In the genomic region with DNA sequence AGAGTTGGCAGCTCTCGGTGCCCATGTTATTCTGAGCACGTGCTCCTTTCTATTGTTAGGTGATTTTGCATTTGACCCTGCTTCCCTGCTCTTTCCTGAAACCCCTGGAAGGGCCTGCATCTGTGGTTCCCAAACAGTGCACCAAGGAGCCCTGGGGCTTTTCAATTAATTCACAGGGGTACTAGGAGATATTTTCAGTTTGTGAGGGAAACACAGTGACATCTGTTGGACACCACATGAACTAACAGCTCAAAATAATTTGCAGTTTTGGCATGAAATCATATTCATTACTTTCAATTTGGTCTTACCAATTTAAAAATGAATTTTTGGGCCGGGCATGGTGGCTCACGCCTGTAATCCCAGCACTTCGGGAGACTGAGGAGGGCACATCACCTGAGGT, we compare ENCODE assay signal across 8 cellular contexts.
DNase-seq lines count a peak whose midpoint lies in the region; ATAC-seq and TF ChIP-seq lines count a peak whose summit lies in the region.

No MANE protein-coding gene starts in this region.

- no peak overlapping the region for H4K8ac ChIP-seq in mesendoderm (ENCODE audit: low read depth, low read length)

- no peak overlapping the region for H2BK5ac ChIP-seq in mesendoderm (ENCODE audit: low read length)

- no peak overlapping the region for H3K9ac ChIP-seq in mesendoderm (ENCODE audit: low read length)

- no peak overlapping the region for H3K4ac ChIP-seq in mesendoderm (ENCODE audit: low read depth, low read length)

- H3K4me3 ChIP-seq in brain microvascular endothelial cell (ENCODE audit: low read depth, low read length) (no peak overlapping the region), mesendoderm (ENCODE audit: low read length) (no peak overlapping the region)

- peak; percentile 0 for DNase-seq in DMS114 treated with DMSO at 0.1 percent for 48 hours (lab: John Stamatoyannopoulos, UW; ENCODE audit: unreplicated experiment)
- peak; percentile 35 for DNase-seq in LHCN-M2 (ENCODE audit: low read depth)
- DNase-seq in brain microvascular endothelial cell, result no peak
- DNase-seq in mesendoderm, result peak; percentile 38
- no peak for DNase-seq in NCI-H446 treated with DMSO at 0.1 percent for 48 hours (lab: John Stamatoyannopoulos, UW)
- no peak for DNase-seq in caudate nucleus (lab: John Stamatoyannopoulos, UW)
- DNase-seq in CD14-positive monocyte (ENCODE audit: low spot score), result no peak

- H2BK120ac ChIP-seq in mesendoderm (ENCODE audit: low read depth, low read length), result no peak overlapping the region

- no peak overlapping the region for H3K4me3 Mint-ChIP-seq in CD14-positive monocyte

- no CpG with 5 or more reads among the region's 5 CpGs for WGBS in mesendoderm (ENCODE audit: extremely low coverage, insufficient coverage, low lambda C conversion rate)

- H3K36me3 Mint-ChIP-seq in CD14-positive monocyte, result no peaks in the 10 kb centered on the region

- no peaks in the 10 kb centered on the region for H3K4me1 Mint-ChIP-seq in CD14-positive monocyte

- no peaks in the 10 kb centered on the region for H3K79me1 ChIP-seq in mesendoderm (ENCODE audit: low read length)

- no peaks in the 10 kb centered on the region for H3K79me2 ChIP-seq in mesendoderm (ENCODE audit: control insufficient read depth, insufficient read depth, low read length)

- no peak overlapping the region for H3K18ac ChIP-seq in mesendoderm (ENCODE audit: low read length)

- H3K27me3 Mint-ChIP-seq in CD14-positive monocyte (ENCODE audit: low read depth in 3 of 3), result peaks cover 0 to 3% (median 3%) of the 10 kb centered on the region in 3 donors

- TF ChIP-seq CTCF in brain microvascular endothelial cell (IDR thresholded peaks at IDR 0.05; ENCODE audit: low read depth, low read length, missing control alignments), result peak; percentile 58
- TF ChIP-seq CTCF in CD14-positive monocyte (IDR thresholded peaks at IDR 0.05), result no peak

- H3K27ac ChIP-seq in brain microvascular endothelial cell, result no peak overlapping the region
- H3K27ac ChIP-seq in mesendoderm (ENCODE audit: low read depth, low read length), result no peak overlapping the region
- no peak overlapping the region for H3K27ac ChIP-seq in caudate nucleus (ENCODE audit: low read depth, low read length)

- H2BK15ac ChIP-seq in mesendoderm (replicated peaks; ENCODE audit: low read depth), result no peak overlapping the region

- H3K36me3 ChIP-seq in brain microvascular endothelial cell (replicated peaks) (no peaks in the 10 kb centered on the region), mesendoderm (ENCODE audit: control insufficient read depth, insufficient read depth, low read length) (no peaks in the 10 kb centered on the region)

- no peak overlapping the region for H3K27ac Mint-ChIP-seq in CD14-positive monocyte

- intact Hi-C loops in CD14-positive monocyte (cut with micrococcal nuclease), result no loop called here

- H2AK5ac ChIP-seq in mesendoderm (ENCODE audit: low read length), result no peak overlapping the region

- H3K4me1 ChIP-seq in mesendoderm (ENCODE audit: control insufficient read depth, low read depth, low read length), result no peaks in the 10 kb centered on the region

- no peak overlapping the region for H3K4me2 ChIP-seq in mesendoderm (ENCODE audit: low read length)

- H3K56ac ChIP-seq in mesendoderm (ENCODE audit: low read length), result no peak overlapping the region

- H3K9me3 Mint-ChIP-seq in CD14-positive monocyte, result peaks cover 0 to 3% (median 0%) of the 10 kb centered on the region in 7 donors

- no peaks in the 10 kb centered on the region for H3K27me3 ChIP-seq in brain microvascular endothelial cell (replicated peaks)
- H3K27me3 ChIP-seq in mesendoderm (ENCODE audit: insufficient read depth, low read length, poor library complexity), result no peaks in the 10 kb centered on the region

- no peak overlapping the region for H3K23ac ChIP-seq in mesendoderm (ENCODE audit: low read length)

- ATAC-seq in HG02759 (IDR thresholded peaks at IDR 0.05; ENCODE audit: unreplicated experiment), result no peak

- in situ Hi-C loops in brain microvascular endothelial cell (cut with HindIII; ENCODE audit: low pct_ligation_motif_present, low sequenced_read_pairs), result no loop called here

- H4K5ac ChIP-seq in mesendoderm (ENCODE audit: low read length), result no peak overlapping the region

Comparison
In these comparisons a context has a peak if more than half of its experiments do, and no peak if none do; other contexts are left out.
1. DNase-seq: peak in DMS114 treated with DMSO at 0.1 percent for 48 hours (single experiment), LHCN-M2 (single experiment) and mesendoderm (single experiment); none in brain microvascular endothelial cell (single experiment), NCI-H446 treated with DMSO at 0.1 percent for 48 hours (single experiment), caudate nucleus (0 of 61) and CD14-positive monocyte (single experiment).